In the genomic region with DNA sequence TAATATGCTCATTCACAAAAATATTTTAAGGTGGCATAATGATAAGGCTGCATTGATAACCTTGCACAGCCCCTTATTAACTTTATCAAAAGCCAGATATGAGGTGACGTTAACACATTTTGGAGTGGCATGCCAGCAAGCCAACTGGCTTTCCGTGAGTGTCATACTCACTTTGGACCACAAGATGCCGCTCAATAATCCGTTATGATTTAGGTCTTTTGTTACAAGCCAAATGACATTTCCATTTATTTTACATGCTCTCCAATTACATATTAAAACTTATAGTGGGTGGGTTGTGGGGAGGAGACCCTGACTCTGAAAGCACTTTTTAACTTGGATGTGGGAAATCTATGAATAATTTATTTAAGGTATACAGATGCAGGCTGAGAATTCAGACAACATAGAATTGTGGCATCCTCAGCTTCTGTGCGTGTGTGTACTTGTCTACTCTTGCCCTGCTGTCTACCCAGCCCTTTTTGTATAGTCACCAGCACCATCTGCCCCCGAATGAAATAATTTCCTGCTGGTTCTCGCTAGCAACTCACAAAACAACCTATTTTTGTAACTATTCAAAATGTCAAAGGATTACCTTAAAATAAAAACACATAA, we compare ENCODE assay signal across 8 cellular contexts.
A peak's percentile ranks its signal among the peaks of the same experiment; 100 is the strongest.
DNase-seq lines count a peak whose midpoint lies in the region; ATAC-seq and TF ChIP-seq lines count a peak whose summit lies in the region.

No MANE protein-coding gene starts in this region.

- H4K20me1 ChIP-seq in Loucy (ENCODE audit: insufficient read depth, low read length, poor library complexity, severe bottlenecking): no peaks in the 10 kb centered on the region

- no peaks in the 10 kb centered on the region for H3K9me3 ChIP-seq in Loucy (ENCODE audit: insufficient read depth, low read depth, low read length)

- no peak overlapping the region for H3K27ac Mint-ChIP-seq in activated T-helper 17 cell treated with anti-CD3 and anti-CD28 coated beads, Interleukin-2, amount 50 U/mL, for 72 hours

- H3K27me3 Mint-ChIP-seq in activated T-helper 17 cell treated with anti-CD3 and anti-CD28 coated beads, Interleukin-2, amount 50 U/mL, for 72 hours: peaks cover 12% of the 10 kb centered on the region

- no peaks in the 10 kb centered on the region for H3K27me3 ChIP-seq in Loucy (ENCODE audit: insufficient read depth, low read length, poor library complexity, severe bottlenecking)

- no peak overlapping the region for H3K27ac ChIP-seq in RWPE1

- H3K9me3 Mint-ChIP-seq in activated T-helper 17 cell treated with anti-CD3 and anti-CD28 coated beads, Interleukin-2, amount 50 U/mL, for 72 hours: no peaks in the 10 kb centered on the region

- H3K36me3 ChIP-seq in Loucy (ENCODE audit: insufficient read depth, low read length): no peaks in the 10 kb centered on the region

- no peaks in the 10 kb centered on the region for H3K9me2 ChIP-seq in Loucy (replicated peaks; ENCODE audit: low read depth, low read length)

- no peak overlapping the region for H3K4me3 ChIP-seq in Loucy (ENCODE audit: low read length, poor library complexity, severe bottlenecking)
- no peak overlapping the region for H3K4me3 ChIP-seq in fibroblast of mammary gland (ENCODE audit: control insufficient read depth, low read depth, low read length)

- no peak overlapping the region for H3K4me3 Mint-ChIP-seq in activated T-helper 17 cell treated with anti-CD3 and anti-CD28 coated beads, Interleukin-2, amount 50 U/mL, for 72 hours

- no peaks in the 10 kb centered on the region for H3K79me2 ChIP-seq in Loucy (ENCODE audit: insufficient read depth, low read length)

- no peaks in the 10 kb centered on the region for H3K36me3 Mint-ChIP-seq in activated T-helper 17 cell treated with anti-CD3 and anti-CD28 coated beads, Interleukin-2, amount 50 U/mL, for 72 hours (ENCODE audit: low read depth)

- H3K9ac ChIP-seq in Loucy (ENCODE audit: low read depth, low read length, poor library complexity, severe bottlenecking): peak overlapping the region; percentile 34

- H2AFZ ChIP-seq in Loucy (ENCODE audit: low read length): peak overlapping the region; percentile 26; the same call in 1 of the 2 replicates

- peak; percentile 90 for TF ChIP-seq CTCF in Loucy (conservative IDR thresholded peaks at IDR 0.05; ENCODE audit: low read length)
- peak; percentile 81 for TF ChIP-seq CTCF in RWPE1 (conservative IDR thresholded peaks at IDR 0.05; ENCODE audit: low read depth)
- peak; percentile 75 for TF ChIP-seq CTCF in fibroblast of mammary gland (conservative IDR thresholded peaks at IDR 0.05; ENCODE audit: control insufficient read depth, insufficient read depth, low read depth, low read length)

- H3K4me1 Mint-ChIP-seq in activated T-helper 17 cell treated with anti-CD3 and anti-CD28 coated beads, Interleukin-2, amount 50 U/mL, for 72 hours: no peaks in the 10 kb centered on the region

- no peak overlapping the region for H3K4me2 ChIP-seq in Loucy (ENCODE audit: low read depth, low read length, poor library complexity, severe bottlenecking)

- ATAC-seq in GM19395 (IDR thresholded peaks at IDR 0.05; ENCODE audit: unreplicated experiment) (peak; percentile 84), HG02840 (IDR thresholded peaks at IDR 0.05; ENCODE audit: low FRiP score, unreplicated experiment) (no peak)
- ATAC-seq in activated T-helper 17 cell treated with anti-CD3 and anti-CD28 coated beads, Interleukin-2, amount 50 U/mL, for 72 hours (replicated peaks): no peak

- CTCF ChIA-PET in RWPE1 (lab: Yijun Ruan, JAX): interaction anchor here (0.5 to 0.8 kb wide), 6 partner anchors 60 to 494 kb away, joined by 3 to 8 read pairs (median 4); no protein-coding TSS in a partner anchor

- POLR2A ChIA-PET in RWPE1 (lab: Yijun Ruan, JAX; ENCODE audit: low non-redundant PET): no interaction called here

- DNase-seq in DMS79 (lab: John Stamatoyannopoulos, UW) (peak; percentile 3), RWPE1 (ENCODE audit: low spot score) (peak; percentile 58), fibroblast of mammary gland (ENCODE audit: low read depth) (peak; percentile 49), renal cortical epithelial cell (ENCODE audit: low read depth) (peak; percentile 43)

- H3F3A ChIP-seq in Loucy (ENCODE audit: low read depth): no peaks in the 10 kb centered on the region

- H3K4me1 ChIP-seq in Loucy (ENCODE audit: insufficient read depth, low read length, poor library complexity, severe bottlenecking): no peaks in the 10 kb centered on the region

Comparison
In these comparisons a context has a peak if more than half of its experiments do, and no peak if none do; other contexts are left out.
1. DNase-seq: peak in every context shown above with its lines; median percentile 58 in RWPE1; 49 in fibroblast of mammary gland; 43 in renal cortical epithelial cell; 3 in DMS79.